8 cellular contexts compared by ENCODE assay signal in the genomic region with DNA sequence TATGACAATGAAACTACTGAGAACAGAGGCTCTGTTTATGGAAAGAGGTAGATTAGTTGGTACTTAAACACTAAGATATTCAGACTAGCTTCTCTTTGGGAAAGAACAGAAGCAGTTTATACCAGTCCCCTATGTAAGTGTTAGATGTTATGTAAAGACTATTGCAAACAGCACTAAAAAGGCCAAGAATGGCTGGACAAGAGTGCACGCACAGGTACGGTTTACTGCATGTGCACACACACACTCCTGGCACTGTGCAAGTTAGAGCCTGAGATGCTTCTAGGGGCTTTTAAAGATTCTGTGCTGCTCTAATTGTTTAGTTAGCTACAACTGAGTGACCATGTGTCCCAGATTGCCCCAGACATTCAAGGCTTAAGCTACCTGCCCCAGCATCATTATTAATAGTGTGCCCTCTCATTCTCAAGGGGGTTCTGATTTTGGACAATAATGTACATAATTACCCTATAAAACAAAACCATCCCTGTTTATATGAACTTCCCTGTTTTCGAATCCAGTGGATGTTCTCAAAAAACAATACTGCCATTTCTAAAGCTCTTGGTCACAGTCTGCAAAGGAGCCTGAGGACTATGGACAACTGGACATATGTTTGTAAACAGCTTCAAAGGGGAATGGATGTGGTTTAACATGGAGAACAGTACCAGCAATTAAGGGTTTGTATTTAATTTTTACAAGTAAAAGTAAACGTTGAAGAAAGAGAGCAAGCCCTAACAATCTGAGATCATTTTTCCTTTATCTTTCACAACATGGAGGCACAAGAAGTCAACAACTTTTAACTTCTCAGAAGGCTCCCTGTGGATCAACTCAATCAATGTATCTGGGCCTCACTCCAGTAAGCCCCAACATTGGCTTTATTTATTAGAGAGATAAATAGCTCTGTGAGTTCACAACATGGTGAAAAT. TPM values are rescaled to one million over a fixed set of nuclear protein-coding genes. Genes with fewer than 3 reads are reported as not detected.
DNase-seq lines count a peak whose midpoint lies in the region; ATAC-seq, FAIRE-seq and TF ChIP-seq lines count a peak whose summit lies in the region.

No MANE protein-coding gene starts in this region.

- DNase-seq in A549 (ENCODE audit: low read depth in 1 of 2, low spot score in 1 of 2) (no peak), lower leg skin (ENCODE audit: low spot score in 2 of 2) (no peak), NCI-H2081 treated with DMSO at 0.1 percent for 48 hours (lab: John Stamatoyannopoulos, UW) (no peak)
- no peak for DNase-seq in central memory CD8-positive, alpha-beta T cell (ENCODE audit: low spot score in 2 of 2)
- no peak for DNase-seq in naive thymus-derived CD4-positive, alpha-beta T cell

- 47% methylated on average over 4 of the region's 4 CpGs for WGBS in A549 (ENCODE audit: missing lambda C conversion rate)
- WGBS in lower leg skin, 2 donors: 39 to 50% methylated on average over 4 of the region's 4 CpGs

- FAIRE-seq in A549 (lab: Jason Lieb, UNC): no peak

- H3K27ac ChIP-seq in A549: peak overlapping the region; percentile 98 to 99; a peak in 3 of 6 replicates
- H3K27ac ChIP-seq in HUES6 (ENCODE audit: low read depth, low read length): no peak overlapping the region
- H3K27ac ChIP-seq in naive thymus-derived CD4-positive, alpha-beta T cell (ENCODE audit: low read depth, low read length): no peak overlapping the region

- H3K27me3 Mint-ChIP-seq in central memory CD8-positive, alpha-beta T cell: peaks cover 10% of the 10 kb centered on the region
- H3K27me3 Mint-ChIP-seq in naive thymus-derived CD4-positive, alpha-beta T cell: peaks cover 0 to 11% (median 0%) of the 10 kb centered on the region in 5 donors

- H3K4me3 ChIP-seq in A549: peak overlapping the region; percentile 88
- peak overlapping the region; percentile 83 for H3K4me3 ChIP-seq in HUES6 (ENCODE audit: low read depth, low read length)
- H3K4me3 ChIP-seq in naive thymus-derived CD4-positive, alpha-beta T cell (ENCODE audit: low read length): no peak overlapping the region
- H3K4me3 ChIP-seq in lower leg skin (ENCODE audit: low read depth, poor library complexity, severe bottlenecking): no peak overlapping the region

- intact Hi-C loops in naive thymus-derived CD4-positive, alpha-beta T cell (cut with micrococcal nuclease): loop anchor here (2.0 to 10.0 kb wide), 3 partner anchors 57 to 971 kb away; partner anchors contain the start of gene ELMOD2 (in 2 of the 2)
- intact Hi-C loops in lower leg skin (cut with DNase I; ENCODE audit: low total_unique reads): no loop called here

- peak overlapping the region; percentile 84 for H3K4me2 ChIP-seq in A549

- H3K9me3 Mint-ChIP-seq in central memory CD8-positive, alpha-beta T cell: no peaks in the 10 kb centered on the region
- H3K9me3 Mint-ChIP-seq in naive thymus-derived CD4-positive, alpha-beta T cell: peaks cover 0 to 2% (median 0%) of the 10 kb centered on the region in 11 donors

- peaks cover 60% of the 10 kb centered on the region for H3K4me1 ChIP-seq in A549
- peaks cover 47% of the 10 kb centered on the region for H3K4me1 ChIP-seq in HUES6 (ENCODE audit: control insufficient read depth, insufficient read depth, low read length)
- H3K4me1 ChIP-seq in naive thymus-derived CD4-positive, alpha-beta T cell (ENCODE audit: control insufficient read depth in 2 of 2, insufficient read depth in 2 of 2, low read length in 2 of 2): peaks cover 4 to 11% of the 10 kb centered on the region in 2 donors

- CTCF ChIA-PET in A549 (lab: Yijun Ruan, JAX): interaction anchor here (0.7 to 1.4 kb wide), 3 partner anchors 28 to 101 kb away, joined by 3 to 4 read pairs (median 3); no protein-coding TSS in a partner anchor
- CTCF ChIA-PET in naive thymus-derived CD4-positive, alpha-beta T cell (lab: Charles Lee): interaction anchor here (1.0 to 1.5 kb wide), 5 partner anchors 9 to 104 kb away, joined by 3 to 5 read pairs (median 3); no protein-coding TSS in a partner anchor

- H3K9me3 ChIP-seq in A549 (no peaks in the 10 kb centered on the region), HUES6 (ENCODE audit: control insufficient read depth, insufficient read depth, low read depth, low read length) (no peaks in the 10 kb centered on the region)
- H3K9me3 ChIP-seq in naive thymus-derived CD4-positive, alpha-beta T cell (ENCODE audit: control insufficient read depth in 2 of 3, low read length in 3 of 3): no peaks in the 10 kb centered on the region

- peaks cover 30% of the 10 kb centered on the region for H3K27me3 ChIP-seq in HUES6 (ENCODE audit: control insufficient read depth, insufficient read depth, low read length)
- no peaks in the 10 kb centered on the region for H3K27me3 ChIP-seq in naive thymus-derived CD4-positive, alpha-beta T cell (ENCODE audit: control insufficient read depth in 2 of 2, insufficient read depth in 2 of 2, low read length in 2 of 2)

- H3K36me3 ChIP-seq in HUES6 (ENCODE audit: control insufficient read depth, insufficient read depth, low read length): no peaks in the 10 kb centered on the region
- H3K36me3 ChIP-seq in naive thymus-derived CD4-positive, alpha-beta T cell (ENCODE audit: control insufficient read depth in 2 of 3, insufficient read depth in 3 of 3, low read length in 3 of 3): peaks cover 0 to 4% (median 0%) of the 10 kb centered on the region in 3 experiments

- H3K4me1 Mint-ChIP-seq in central memory CD8-positive, alpha-beta T cell: peaks cover 28% of the 10 kb centered on the region
- peaks cover 19 to 45% (median 36%) of the 10 kb centered on the region in 7 donors for H3K4me1 Mint-ChIP-seq in naive thymus-derived CD4-positive, alpha-beta T cell

- ATAC-seq in A549: no peak
- no peak for ATAC-seq in central memory CD8-positive, alpha-beta T cell (replicated peaks; ENCODE audit: extremely low read depth, poor library complexity, severe bottlenecking)
- ATAC-seq in naive thymus-derived CD4-positive, alpha-beta T cell: no peak
- no peak for ATAC-seq in HG03354 (IDR thresholded peaks at IDR 0.05; ENCODE audit: poor library complexity, severe bottlenecking, unreplicated experiment)
- ATAC-seq in HG03432 (IDR thresholded peaks at IDR 0.05; ENCODE audit: unreplicated experiment): no peak

- peaks cover 19% of the 10 kb centered on the region for H3K36me3 Mint-ChIP-seq in central memory CD8-positive, alpha-beta T cell (ENCODE audit: insufficient read depth)
- peaks cover 0 to 4% (median 2%) of the 10 kb centered on the region in 5 donors for H3K36me3 Mint-ChIP-seq in naive thymus-derived CD4-positive, alpha-beta T cell

- peak overlapping the region; percentile 96 for H3K4me3 Mint-ChIP-seq in central memory CD8-positive, alpha-beta T cell
- H3K4me3 Mint-ChIP-seq in naive thymus-derived CD4-positive, alpha-beta T cell: peak overlapping the region; percentile 89 to 99 (median 98)

- peak overlapping the region; percentile 99 for H3K27ac Mint-ChIP-seq in central memory CD8-positive, alpha-beta T cell (ENCODE audit: low read depth)
- peak overlapping the region in 8 of 9 donors; percentile 25 to 98 (median 98) for H3K27ac Mint-ChIP-seq in naive thymus-derived CD4-positive, alpha-beta T cell

- TF ChIP-seq POLR2A in A549 (IDR thresholded peaks at IDR 0.05; ENCODE audit: low read length) (no peak), lower leg skin (IDR thresholded peaks at IDR 0.05) (no peak)

- H3K9ac ChIP-seq in HUES6 (ENCODE audit: low read length): no peak overlapping the region

- TF ChIP-seq CTCF in A549 (IDR thresholded peaks at IDR 0.05) (no peak), lower leg skin (IDR thresholded peaks at IDR 0.05) (no peak)

- no peak for TF ChIP-seq RAD21 in A549 (conservative IDR thresholded peaks at IDR 0.05 in 1 of 2, IDR thresholded peaks at IDR 0.05 in 1 of 2)

- no peak for TF ChIP-seq EP300 in A549 (IDR thresholded peaks at IDR 0.05)

- POLR2A ChIA-PET in A549 (lab: Yijun Ruan, JAX): no interaction called here
- POLR2A ChIA-PET in naive thymus-derived CD4-positive, alpha-beta T cell (lab: Charles Lee): interaction anchor here (0.6 to 2.6 kb wide), 6 partner anchors 9 to 634 kb away, joined by 3 to 15 read pairs (median 4); partner anchors contain the start of gene RAB33B

TF ChIP-seq in A549, 52 proteins besides CTCF, POLR2A, EP300 and RAD21 (continues in another document):
- no peak for TF ChIP-seq BHLHE40 (IDR thresholded peaks at IDR 0.05; ENCODE audit: low read depth, low read length)
- no peak for TF ChIP-seq RNF2 (IDR thresholded peaks at IDR 0.05; ENCODE audit: borderline replicate concordance, low read depth)
- no peak for TF ChIP-seq NR3C1 (IDR thresholded peaks at IDR 0.05)
- TF ChIP-seq, protein P1, sequence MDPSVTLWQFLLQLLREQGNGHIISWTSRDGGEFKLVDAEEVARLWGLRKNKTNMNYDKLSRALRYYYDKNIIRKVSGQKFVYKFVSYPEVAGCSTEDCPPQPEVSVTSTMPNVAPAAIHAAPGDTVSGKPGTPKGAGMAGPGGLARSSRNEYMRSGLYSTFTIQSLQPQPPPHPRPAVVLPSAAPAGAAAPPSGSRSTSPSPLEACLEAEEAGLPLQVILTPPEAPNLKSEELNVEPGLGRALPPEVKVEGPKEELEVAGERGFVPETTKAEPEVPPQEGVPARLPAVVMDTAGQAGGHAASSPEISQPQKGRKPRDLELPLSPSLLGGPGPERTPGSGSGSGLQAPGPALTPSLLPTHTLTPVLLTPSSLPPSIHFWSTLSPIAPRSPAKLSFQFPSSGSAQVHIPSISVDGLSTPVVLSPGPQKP (IDR thresholded peaks at IDR 0.05; ENCODE audit: low read depth, low read length): no peak
- TF ChIP-seq RCOR1 (IDR thresholded peaks at IDR 0.05; ENCODE audit: low read depth, low read length): no peak

RNA-seq across cellular contexts. Expression of gene SETD7, which starts 2.0 kb away (rescaled TPM):
- polyA plus RNA-seq in A549 (2011; rRNA removed): 30.6 and 41.3 TPM in 2 replicates
- 9.1 and 12.1 TPM in 2 replicates for polyA plus RNA-seq in A549 (2012; cell fraction: cytosol; rRNA removed)
- polyA plus RNA-seq in A549 (2012; cell fraction: nucleus; rRNA removed): 5.3 and 12.2 TPM in 2 replicates
- polyA plus RNA-seq in A549 (2017; fragmentation: RNase III; extraction: RNeasy Plus Mini Kit Qiagen cat#74134 plus additional on column Dnase treatment): 39.1 to 43.4 TPM (median 39.3 TPM) in 3 replicates
- 41.5 and 42.8 TPM in 2 replicates for polyA minus RNA-seq in A549 (2011; rRNA and poly(A)+ RNA removed)
- total RNA-seq in naive thymus-derived CD4-positive, alpha-beta T cell: 10 to 100 TPM in 2 of 5 experiments, 1 to 10 TPM in 3; 7.4 to 16.7 (median 9.4) TPM
- 1 to 10 TPM; 1.0 to 2.8 TPM for polyA plus RNA-seq in naive thymus-derived CD4-positive, alpha-beta T cell
- 10 to 100 TPM; 34.3 to 45.7 (median 41.7) TPM for total RNA-seq in lower leg skin

Comparison
In these comparisons a context has a peak if more than half of its experiments do, and no peak if none do; other contexts are left out.
1. H3K27ac ChIP-seq: peak in A549 (2 of 2); none in HUES6 (single experiment) and naive thymus-derived CD4-positive, alpha-beta T cell (single experiment).
2. H3K4me3 ChIP-seq: peak in A549 (single experiment) and HUES6 (single experiment); none in naive thymus-derived CD4-positive, alpha-beta T cell (single experiment) and lower leg skin (single experiment).